ENCODE assay signal across 15 cellular contexts in genomic region chr5:122313941-122314340, GRCh38. TPM values are rescaled to one million over a fixed set of nuclear protein-coding genes. Genes with fewer than 3 reads are reported as not detected.
DNase-seq lines count a peak whose midpoint lies in the region; ATAC-seq and TF ChIP-seq lines count a peak whose summit lies in the region.
"Had no signal": no experiment of that assay in that cellular context is flagged by ENCODE, and none has a peak within 500 bp of the region (broad histone marks: within the 10 kb centered on the region; RNA-seq: fewer than 3 reads in every experiment).

No MANE protein-coding gene starts in this region.

- H2AFZ ChIP-seq in neuron (ENCODE audit: low read depth, low read length) (no peak overlapping the region), PC-3 (ENCODE audit: low read length) (no peak overlapping the region)

- H3K9me3 ChIP-seq in neuron (ENCODE audit: low read length) (peaks cover 2% of the 10 kb centered on the region), left ventricle myocardium inferior (replicated peaks) (no peaks in the 10 kb centered on the region), PC-3 (ENCODE audit: low read length) (no peaks in the 10 kb centered on the region)
- H3K9me3 ChIP-seq: BE2C, SK-N-SH had no signal

- peaks cover 13% of the 10 kb centered on the region for H3K27me3 Mint-ChIP-seq in HFFc6 (ENCODE audit: insufficient read depth)

- H3K79me2 ChIP-seq in PC-3 (ENCODE audit: low read length): no peaks in the 10 kb centered on the region

- H3K4me3 ChIP-seq in fibroblast of villous mesenchyme (ENCODE audit: low read depth, low read length) (peak overlapping the region; percentile 75), neuron (ENCODE audit: low read length) (peak overlapping the region; percentile 71), left ventricle myocardium inferior (no peak overlapping the region), PC-3 (ENCODE audit: low read length) (no peak overlapping the region)

- no peaks in the 10 kb centered on the region for H4K20me1 ChIP-seq in PC-3 (ENCODE audit: low read length)

- H3K4me2 ChIP-seq in PC-3 (ENCODE audit: low read length): no peak overlapping the region
- H3K4me2 ChIP-seq: SK-N-SH had no signal

- H3K4me1 Mint-ChIP-seq in HFFc6 (ENCODE audit: low read depth): peaks cover 34% of the 10 kb centered on the region

- no peaks in the 10 kb centered on the region for H3K9me3 Mint-ChIP-seq in HFFc6
- H3K9me3 Mint-ChIP-seq: CD8-positive, alpha-beta T cell had no signal

- H3F3A ChIP-seq in PC-3 (ENCODE audit: low read length, unreplicated experiment): no peaks in the 10 kb centered on the region

- no peak overlapping the region for H3K27ac ChIP-seq in left ventricle myocardium inferior (replicated peaks)
- no peak overlapping the region for H3K27ac ChIP-seq in PC-3 (ENCODE audit: low read length)

- H3K27ac Mint-ChIP-seq in HFFc6: no peak overlapping the region
- H3K27ac Mint-ChIP-seq: CD8-positive, alpha-beta T cell had no signal

- H3K4me1 ChIP-seq in neuron (ENCODE audit: insufficient read depth, low read length): peaks cover 11% of the 10 kb centered on the region
- H3K4me1 ChIP-seq in left ventricle myocardium inferior: peaks cover 27% of the 10 kb centered on the region
- 0 out of 2 replicates have a peak, but pooled peaks cover 7% of the 10 kb centered on the region for H3K4me1 ChIP-seq in PC-3 (ENCODE audit: insufficient read depth, low read length)
- H3K4me1 ChIP-seq: BE2C had no signal

- intact Hi-C loops in left ventricle myocardium inferior (cut with micrococcal nuclease) (no loop called here), PC-3 (cut with micrococcal nuclease) (no loop called here)

- no peaks in the 10 kb centered on the region for H3K36me3 ChIP-seq in neuron (ENCODE audit: insufficient read depth, low read length)
- H3K36me3 ChIP-seq in left ventricle myocardium inferior: no peaks in the 10 kb centered on the region
- H3K36me3 ChIP-seq in PC-3 (ENCODE audit: low read depth, low read length): no peaks in the 10 kb centered on the region
- H3K36me3 ChIP-seq: BE2C had no signal

- no peak for TF ChIP-seq CTCF in HFFc6 (IDR thresholded peaks at IDR 0.05)
- TF ChIP-seq CTCF in fibroblast of villous mesenchyme (IDR thresholded peaks at IDR 0.05; ENCODE audit: insufficient read depth, low read depth, low read length): no peak
- TF ChIP-seq CTCF in left ventricle myocardium inferior (IDR thresholded peaks at IDR 0.05; ENCODE audit: borderline replicate concordance): no peak
- no peak for TF ChIP-seq CTCF in PC-3 (conservative IDR thresholded peaks at IDR 0.05; ENCODE audit: low read depth, low read length)

- DNase-seq in HFFc6 (no peak), NCI-H69 (lab: John Stamatoyannopoulos, UW) (peak; percentile 38), fibroblast of villous mesenchyme (ENCODE audit: low read depth) (no peak), left ventricle myocardium inferior (no peak), PC-3 (no peak), HCEC 1CT (no peak)
- DNase-seq: BE2C; CD8-positive, alpha-beta T cell; Karpas-422; NCI-H1930; NCI-H2227 treated with DMSO at 0.1 percent for 48 hours; NCI-H524 treated with DMSO at 0.1 percent for 48 hours; SK-N-SH had no signal

- H3K36me3 Mint-ChIP-seq in HFFc6 (ENCODE audit: low read depth): no peaks in the 10 kb centered on the region
- H3K36me3 Mint-ChIP-seq: CD8-positive, alpha-beta T cell had no signal

- no TSS peak for BruUV-seq in PC-3 (replicated peaks; lab: Mats Ljungman, UMichigan)

- peak overlapping the region; percentile 91 for H3K4me3 Mint-ChIP-seq in HFFc6
- H3K4me3 Mint-ChIP-seq: CD8-positive, alpha-beta T cell had no signal

- no peak for ATAC-seq in PC-3
- ATAC-seq: CD8-positive, alpha-beta T cell; Right ventricle myocardium inferior had no signal

- no peaks in the 10 kb centered on the region for H3K9me2 ChIP-seq in PC-3 (replicated peaks; ENCODE audit: low read length)
- H3K9me2 ChIP-seq: SK-N-SH had no signal

- POLR2A ChIA-PET in PC-3 (lab: Charles Lee; ENCODE audit: unreplicated experiment): no interaction called here

- CTCF ChIA-PET in PC-3 (lab: Charles Lee): no interaction called here

- H3K9ac ChIP-seq in PC-3 (ENCODE audit: low read length): no peak overlapping the region
- H3K9ac ChIP-seq: SK-N-SH had no signal

- peaks cover 11% of the 10 kb centered on the region for H3K27me3 ChIP-seq in neuron (ENCODE audit: insufficient read depth, low read length)
- peaks cover 81% of the 10 kb centered on the region for H3K27me3 ChIP-seq in left ventricle myocardium inferior (ENCODE audit: low read depth)
- peaks cover 46% of the 10 kb centered on the region for H3K27me3 ChIP-seq in PC-3 (ENCODE audit: low read length)

RNA-seq across cellular contexts. Expression of gene SNCAIP, which starts 1.9 kb away (rescaled TPM):
- 1 to 10 TPM in 3 of 6 experiments, under 1 TPM in 3; 0.09 to 2.7 (median 1.3) TPM for total RNA-seq in HFFc6 (2021; fragmentation: NEBNext Ultra II Directional; extraction: Animal tissue kit (Norgen Biotek cat#: 25700))
- total RNA-seq in fibroblast of villous mesenchyme (19.0 and 32.5 TPM in 2 replicates), left ventricle myocardium inferior (1.4 TPM), PC-3 (2014; rRNA removed) (not detected in 2 replicates)
- total RNA-seq: CD8-positive, alpha-beta T cell had no signal

Comparison
In these comparisons a context has a peak if more than half of its experiments do, and no peak if none do; other contexts are left out.
1. H3K4me3 ChIP-seq: peak in fibroblast of villous mesenchyme (single experiment) and neuron (single experiment); none in left ventricle myocardium inferior (single experiment) and PC-3 (single experiment).